17 cellular contexts compared by ENCODE assay signal in genomic region chr7:73900286-73900685, GRCh38. TPM values are rescaled to one million over a fixed set of nuclear protein-coding genes. Genes with fewer than 3 reads are reported as not detected.
DNase-seq lines count a peak whose midpoint lies in the region; ATAC-seq and TF ChIP-seq lines count a peak whose summit lies in the region.
"Had no signal": no experiment of that assay in that cellular context is flagged by ENCODE, and none has a peak within 500 bp of the region (broad histone marks: within the 10 kb centered on the region; RNA-seq: fewer than 3 reads in every experiment).

No MANE protein-coding gene starts in this region.

- no peaks in the 10 kb centered on the region for H3K27me3 ChIP-seq in AG04450 (ENCODE audit: control insufficient read depth, insufficient read depth, low read length)
- H3K27me3 ChIP-seq in OCI-LY3 (ENCODE audit: low read depth, low read length) = no peaks in the 10 kb centered on the region
- no peaks in the 10 kb centered on the region for H3K27me3 ChIP-seq in prostate gland (replicated peaks; ENCODE audit: insufficient read depth)

- CTCF ChIA-PET in AG04450 (lab: Charles Lee) = interaction anchor here (1.5 kb wide), 1 partner anchor 126 kb away, joined by 4 read pairs; no protein-coding TSS in a partner anchor

- WGBS in prostate gland = 43% methylated on average over 5 of the region's 5 CpGs

- no peak for ATAC-seq in HG03571 (IDR thresholded peaks at IDR 0.05; ENCODE audit: unreplicated experiment)
- ATAC-seq in HG02852 (IDR thresholded peaks at IDR 0.05; ENCODE audit: unreplicated experiment) = no peak
- ATAC-seq: activated CD8-positive, alpha-beta memory T cell treated with anti-CD3 and anti-CD28 coated beads, Interleukin-2, amount 10 ng/mL, durations not matched to agents 7 days and 5 days had no signal

- H3K9me3 ChIP-seq in AG04450 (ENCODE audit: control insufficient read depth, insufficient read depth, low read length) (peaks cover 7% of the 10 kb centered on the region; the same call in 1 of the 2 replicates), OCI-LY3 (ENCODE audit: insufficient read depth, low read length) (0 out of 2 replicates have a peak, but pooled peaks cover 5% of the 10 kb centered on the region), prostate gland (no peaks in the 10 kb centered on the region)

- TF ChIP-seq POLR2A in prostate gland (IDR thresholded peaks at IDR 0.05) = no peak

- H2AFZ ChIP-seq in OCI-LY3 (ENCODE audit: low read depth, low read length) = peak overlapping the region; percentile 93

- H3K4me1 ChIP-seq in OCI-LY3 (ENCODE audit: low read length) (peaks cover 32% of the 10 kb centered on the region), prostate gland (replicated peaks) (no peaks in the 10 kb centered on the region)

- TF ChIP-seq CTCF in AG04450 (IDR thresholded peaks at IDR 0.05; ENCODE audit: low read depth, low read length) = no peak
- TF ChIP-seq CTCF in OCI-LY3 (IDR thresholded peaks at IDR 0.05; ENCODE audit: low read depth, low read length) = no peak
- TF ChIP-seq CTCF in fibroblast of mammary gland (conservative IDR thresholded peaks at IDR 0.05; ENCODE audit: control insufficient read depth, insufficient read depth, low read depth, low read length) = no peak
- no peak for TF ChIP-seq CTCF in prostate gland (IDR thresholded peaks at IDR 0.05)

- peak overlapping the region; percentile 65 for H3K27ac ChIP-seq in AG04450 (ENCODE audit: low read depth, low read length)
- no peak overlapping the region for H3K27ac ChIP-seq in OCI-LY3 (ENCODE audit: low read length)
- H3K27ac ChIP-seq in prostate gland = peak overlapping the region; percentile 36 to 41

- DNase-seq in AG04450 (ENCODE audit: low read depth, low spot score) (no peak), fibroblast of mammary gland (ENCODE audit: low read depth) (peak; percentile 51), prostate gland (ENCODE audit: low spot score) (no peak), D341Med (ENCODE audit: low spot score) (no peak), mucosa of gallbladder (ENCODE audit: low spot score) (no peak)
- DNase-seq: activated CD8-positive, alpha-beta memory T cell treated with anti-CD3 and anti-CD28 coated beads, Interleukin-2, amount 10 ng/mL, durations not matched to agents 7 days and 5 days; activated naive CD4-positive, alpha-beta T cell treated with anti-CD3 and anti-CD28 coated beads, Interleukin-2, amount 50 U/mL, for 16 hours; KG1; NCI-H2029; NCI-H774; retina; substantia nigra had no signal

- peak overlapping the region; percentile 43 for H3K4me2 ChIP-seq in OCI-LY3 (ENCODE audit: low read length)

- no peaks in the 10 kb centered on the region for H4K20me1 ChIP-seq in OCI-LY3 (ENCODE audit: insufficient read depth, low read length)

- H3K9ac ChIP-seq in OCI-LY3 (ENCODE audit: low read length) = no peak overlapping the region; the same call in 1 of the 2 replicates

- intact Hi-C loops in prostate gland (cut with DNase I) = no loop called here

- H3K4me3 ChIP-seq in AG04450 (ENCODE audit: low read depth, low read length) (no peak overlapping the region), OCI-LY3 (ENCODE audit: low read length) (no peak overlapping the region; the same call in 1 of the 2 replicates), fibroblast of mammary gland (ENCODE audit: control insufficient read depth, low read depth, low read length) (no peak overlapping the region), prostate gland (no peak overlapping the region)

- no peaks in the 10 kb centered on the region for H3K79me2 ChIP-seq in OCI-LY3 (ENCODE audit: low read length)

- POLR2A ChIA-PET in AG04450 (lab: Yijun Ruan, JAX) = interaction anchor here (1.0 kb wide), 1 partner anchor 49 kb away, joined by 3 read pairs; no protein-coding TSS in a partner anchor

- H3K36me3 ChIP-seq in OCI-LY3 (replicated peaks; ENCODE audit: low read depth, low read length) (no peaks in the 10 kb centered on the region), prostate gland (no peaks in the 10 kb centered on the region)

RNA-seq across cellular contexts. Expression of gene TMEM270, which starts 39.3 kb away (rescaled TPM):
- not detected in 2 replicates for polyA plus RNA-seq in AG04450 (2011; rRNA removed)
- polyA minus RNA-seq in AG04450 (2011; rRNA and poly(A)+ RNA removed) = not detected in 2 replicates
- total RNA-seq in prostate gland = 1 to 10 TPM in 1 of 2 donors, not detected in 1; 4.9 TPM
- not detected for total RNA-seq in mucosa of gallbladder
- total RNA-seq: A673; activated CD8-positive, alpha-beta memory T cell treated with anti-CD3 and anti-CD28 coated beads, Interleukin-2, amount 10 ng/mL, durations not matched to agents 7 days and 5 days; fibroblast of villous mesenchyme had no signal

RNA-seq across cellular contexts. Expression of gene METTL27, which starts 58.0 kb away (rescaled TPM):
- polyA plus RNA-seq in AG04450 (2011; rRNA removed) = 2.6 and 4.4 TPM in 2 replicates
- 1.4 and 2.5 TPM in 2 replicates for polyA minus RNA-seq in AG04450 (2011; rRNA and poly(A)+ RNA removed)
- 10 to 100 TPM in 1 of 2 donors, 1 to 10 TPM in 1; 5.9 to 19.8 TPM for total RNA-seq in prostate gland
- 3.1 TPM for total RNA-seq in mucosa of gallbladder
- total RNA-seq: A673 had no signal
